Comparison of ENCODE assay signal across 8 cellular contexts in genomic region chr4:77193511-77194236, GRCh38. TPM values are rescaled to one million over a fixed set of nuclear protein-coding genes. Genes with fewer than 3 reads are reported as not detected.
DNase-seq lines count a peak whose midpoint lies in the region; ATAC-seq, FAIRE-seq and TF ChIP-seq lines count a peak whose summit lies in the region.

No MANE protein-coding gene starts in this region.

- peak overlapping the region; percentile 80 for H3K4me3 Mint-ChIP-seq in stimulated activated memory B cell treated with anti-CD40 and anti-IgM and Interleukin-4, amounts not matched to agents 10 μg/mL and 1 μg/mL and 100 μg/mL, for 72 hours

- no peaks in the 10 kb centered on the region for H3K9me3 ChIP-seq in lower lobe of right lung

- no peaks in the 10 kb centered on the region for H3K9me3 Mint-ChIP-seq in stimulated activated memory B cell treated with anti-CD40 and anti-IgM and Interleukin-4, amounts not matched to agents 10 μg/mL and 1 μg/mL and 100 μg/mL, for 72 hours

- no peaks in the 10 kb centered on the region for H3K27me3 ChIP-seq in lower lobe of right lung (ENCODE audit: low read depth)

- H3K4me1 ChIP-seq in lower lobe of right lung, result no peaks in the 10 kb centered on the region

- intact Hi-C loops in lower lobe of right lung (cut with DNase I), result no loop called here

- in situ Hi-C loops in GM13977 (cut with MboI; ENCODE audit: low pct_unique_long_range_greater_than_20kb, low sequenced_read_pairs, unreplicated experiment), result no loop called here

- H3K4me3 ChIP-seq in lower lobe of right lung, result peak overlapping the region; percentile 30

- no peaks in the 10 kb centered on the region for H3K36me3 ChIP-seq in lower lobe of right lung

- no peaks in the 10 kb centered on the region for H3K36me3 Mint-ChIP-seq in stimulated activated memory B cell treated with anti-CD40 and anti-IgM and Interleukin-4, amounts not matched to agents 10 μg/mL and 1 μg/mL and 100 μg/mL, for 72 hours

- ATAC-seq in HG02678 (IDR thresholded peaks at IDR 0.05; ENCODE audit: unreplicated experiment), result peak; percentile 91
- ATAC-seq in lower lobe of right lung, result peak; percentile 83 to 84
- peak; percentile 94 for ATAC-seq in stimulated activated memory B cell treated with anti-CD40 and anti-IgM and Interleukin-4, amounts not matched to agents 10 μg/mL and 1 μg/mL and 100 μg/mL, for 72 hours

- peaks cover 47% of the 10 kb centered on the region for H3K4me1 Mint-ChIP-seq in stimulated activated memory B cell treated with anti-CD40 and anti-IgM and Interleukin-4, amounts not matched to agents 10 μg/mL and 1 μg/mL and 100 μg/mL, for 72 hours

- peak overlapping the region; percentile 97 for H3K27ac Mint-ChIP-seq in stimulated activated memory B cell treated with anti-CD40 and anti-IgM and Interleukin-4, amounts not matched to agents 10 μg/mL and 1 μg/mL and 100 μg/mL, for 72 hours

- no peaks in the 10 kb centered on the region for H3K27me3 Mint-ChIP-seq in stimulated activated memory B cell treated with anti-CD40 and anti-IgM and Interleukin-4, amounts not matched to agents 10 μg/mL and 1 μg/mL and 100 μg/mL, for 72 hours

- TF ChIP-seq CTCF in GM13977 (IDR thresholded peaks at IDR 0.05; ENCODE audit: extremely low read depth, insufficient read depth, missing control alignments), result no peak
- no peak for TF ChIP-seq CTCF in lower lobe of right lung (IDR thresholded peaks at IDR 0.05)

- peak; percentile 81 for DNase-seq in GM13977 (ENCODE audit: low spot score)
- DNase-seq in OCI-M1 (lab: John Stamatoyannopoulos, UW), result peak; percentile 91
- DNase-seq in activated effector memory CD4-positive, alpha-beta T cell treated with anti-CD3 and anti-CD28 coated beads, Interleukin-2, amount 50 U/mL, for 16 hours, result peak; percentile 90
- peak; percentile 86 for DNase-seq in lower lobe of right lung
- DNase-seq in NCI-H2171 treated with DMSO at 0.1 percent for 48 hours (lab: John Stamatoyannopoulos, UW), result no peak
- DNase-seq in urothelium cell line (ENCODE audit: low spot score), result no peak

- no peak for FAIRE-seq in urothelium cell line (lab: Jason Lieb, UNC)

- H3K27ac ChIP-seq in lower lobe of right lung, result peak overlapping the region; percentile 50

RNA-seq across cellular contexts. Expression of gene CCNG2, which starts 36.7 kb away (rescaled TPM):
- 39.3 TPM for total RNA-seq in lower lobe of right lung

Comparison
In these comparisons a context has a peak if more than half of its experiments do, and no peak if none do; other contexts are left out.
1. DNase-seq: peak in GM13977 (single experiment), OCI-M1 (single experiment), activated effector memory CD4-positive, alpha-beta T cell treated with anti-CD3 and anti-CD28 coated beads, Interleukin-2, amount 50 U/mL, for 16 hours (single experiment) and lower lobe of right lung (single experiment); none in NCI-H2171 treated with DMSO at 0.1 percent for 48 hours (single experiment) and urothelium cell line (single experiment).
2. Peak in every context shown above with its lines, with median percentiles within 50 percentile points of each other: ATAC-seq.